7 cellular contexts compared by ENCODE assay signal in the genomic region with DNA sequence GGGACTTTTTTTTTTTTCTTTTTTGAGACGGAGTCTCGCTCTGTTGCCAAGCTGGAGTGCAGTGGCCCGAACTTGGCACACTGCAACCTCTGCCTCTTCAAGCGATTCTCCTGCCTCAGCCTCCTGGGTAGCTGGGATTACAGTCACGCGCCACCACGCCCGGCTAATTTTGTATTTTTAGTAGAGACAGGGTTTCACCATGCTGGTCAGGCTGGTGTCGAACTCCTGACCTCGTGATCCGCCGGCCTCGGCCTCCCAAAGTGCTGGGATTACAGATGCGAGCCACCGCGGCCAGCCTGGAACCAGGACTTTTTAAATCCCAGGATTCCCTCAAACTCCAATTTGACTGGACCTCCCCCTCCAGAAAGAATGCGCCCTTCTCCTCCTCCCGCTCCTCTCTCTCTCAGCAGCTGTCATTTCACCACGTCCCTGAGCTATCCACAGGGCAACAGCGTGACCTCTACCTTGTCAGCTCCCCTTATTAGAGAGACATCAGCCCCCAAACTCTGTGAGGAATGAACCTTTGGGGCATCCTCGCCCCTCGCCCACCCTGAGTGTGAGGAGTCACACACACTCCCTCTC. TPM values are rescaled to one million over a fixed set of nuclear protein-coding genes. Genes with fewer than 3 reads are reported as not detected.
DNase-seq lines count a peak whose midpoint lies in the region; ATAC-seq and TF ChIP-seq lines count a peak whose summit lies in the region.
"Not testable (repeated sequence)": the region's sequence is repeated elsewhere in the genome, so short reads cannot be mapped to it uniquely, and the experiment has no call there.

No MANE protein-coding gene starts in this region.

- peak overlapping the region; percentile 76 for H3K9ac ChIP-seq in ES-I3 (ENCODE audit: low read depth, low read length)
- peak overlapping the region; percentile 98 for H3K9ac ChIP-seq in NT2/D1 (ENCODE audit: insufficient read length, low read depth)
- peak overlapping the region; percentile 96 to 98 for H3K9ac ChIP-seq in mucosa of rectum (ENCODE audit: low read depth in 1 of 2, low read length in 2 of 2)

- H3K36me3 ChIP-seq in ES-I3 (ENCODE audit: insufficient read depth, low read length) (peaks cover 27% of the 10 kb centered on the region), NT2/D1 (ENCODE audit: insufficient read depth, insufficient read length, low read length) (peaks cover 47% of the 10 kb centered on the region), heart right ventricle (peaks cover 0 to 49% (median 27%) of the 10 kb centered on the region in 9 donors), mucosa of rectum (ENCODE audit: control insufficient read depth in 2 of 2, insufficient read depth in 2 of 2, low read length in 2 of 2) (peaks cover 34 to 42% of the 10 kb centered on the region in 2 donors)

- H3K36me3 Mint-ChIP-seq in activated T-cell treated with anti-CD3 and anti-CD28 coated beads, Interleukin-2, amount 50 U/mL, for 24 hours (ENCODE audit: low read depth), result peaks cover 67% of the 10 kb centered on the region

- peak overlapping the region; percentile 91 for H3K4me3 Mint-ChIP-seq in activated T-cell treated with anti-CD3 and anti-CD28 coated beads, Interleukin-2, amount 50 U/mL, for 24 hours

- H3K4me1 ChIP-seq in ES-I3 (ENCODE audit: insufficient read depth, low read length); NT2/D1 (ENCODE audit: insufficient read depth, insufficient read length): not testable (repeated sequence)
- H3K4me1 ChIP-seq in heart right ventricle (peaks cover 8 to 46% (median 37%) of the 10 kb centered on the region in 9 donors), mucosa of rectum (ENCODE audit: control insufficient read depth in 2 of 2, insufficient read depth in 2 of 2, low read length in 2 of 2) (peaks cover 27 to 34% of the 10 kb centered on the region in 2 donors)

- peaks cover 63% of the 10 kb centered on the region for H3K4me1 Mint-ChIP-seq in activated T-cell treated with anti-CD3 and anti-CD28 coated beads, Interleukin-2, amount 50 U/mL, for 24 hours (ENCODE audit: low read depth)

- not testable (repeated sequence) for TF ChIP-seq CTCF in choroid plexus epithelial cell (conservative IDR thresholded peaks at IDR 0.05; ENCODE audit: low read depth, low read length); heart right ventricle (IDR thresholded peaks at IDR 0.05)

- not testable (repeated sequence) for H3K9me3 Mint-ChIP-seq in activated T-cell treated with anti-CD3 and anti-CD28 coated beads, Interleukin-2, amount 50 U/mL, for 24 hours

- intact Hi-C loops in heart right ventricle (cut with DNase I), result loop anchor here in 6 of 10 donors (2.0 to 10.0 kb wide), 6 partner anchors 13 to 505 kb away; a partner anchor contains a TSS

- H3K27ac ChIP-seq in heart right ventricle (peak overlapping the region in 9 of 10 donors; percentile 86 to 94 (median 89)), mucosa of rectum (ENCODE audit: low read depth in 2 of 2, low read length in 2 of 2) (peak overlapping the region; percentile 86 to 93)

- H3K4me3 ChIP-seq in NT2/D1 (ENCODE audit: insufficient read length, low read depth) (peak overlapping the region; percentile 95), choroid plexus epithelial cell (ENCODE audit: low read depth, low read length) (peak overlapping the region; percentile 70), heart right ventricle (peak overlapping the region; percentile 53 to 94 (median 84)), mucosa of rectum (ENCODE audit: low read length in 2 of 2) (peak overlapping the region; percentile 92 to 97), skeletal muscle cell (ENCODE audit: low read depth, low read length) (peak overlapping the region; percentile 97)

- not testable (repeated sequence) for DNase-seq in NT2/D1 (ENCODE audit: low read depth, low spot score); activated T-cell treated with anti-CD3 and anti-CD28 coated beads, Interleukin-2, amount 50 U/mL, for 24 hours; choroid plexus epithelial cell (ENCODE audit: low read depth); heart right ventricle; skeletal muscle cell (ENCODE audit: low read depth)

- 58 to 64% methylated on average over 22 of the region's 22 CpGs for WGBS in heart right ventricle, 2 donors

- peak overlapping the region; percentile 98 for H3K27ac Mint-ChIP-seq in activated T-cell treated with anti-CD3 and anti-CD28 coated beads, Interleukin-2, amount 50 U/mL, for 24 hours

- H3K27me3 ChIP-seq in NT2/D1 (ENCODE audit: insufficient read depth, insufficient read length); heart right ventricle; mucosa of rectum (ENCODE audit: control insufficient read depth in 2 of 2, insufficient read depth in 2 of 2, low read length in 2 of 2): not testable (repeated sequence)

- ATAC-seq in heart right ventricle, result not testable (repeated sequence)

- H3K27me3 Mint-ChIP-seq in activated T-cell treated with anti-CD3 and anti-CD28 coated beads, Interleukin-2, amount 50 U/mL, for 24 hours, result not testable (repeated sequence)

- not testable (repeated sequence) for H3K9me3 ChIP-seq in ES-I3 (ENCODE audit: control insufficient read depth, insufficient read depth, low read length); heart right ventricle; mucosa of rectum (ENCODE audit: control insufficient read depth in 2 of 2, low read length in 2 of 2)
- peaks cover 15% of the 10 kb centered on the region for H3K9me3 ChIP-seq in NT2/D1 (ENCODE audit: insufficient read depth, low read length)

RNA-seq across cellular contexts. Expression of a gene that starts 1.9 kb away (rescaled TPM):
- total RNA-seq in heart right ventricle, result 10 to 100 TPM; 28.8 to 47.5 (median 31.9) TPM
- polyA plus RNA-seq in heart right ventricle, result 10 to 100 TPM; 20.9 to 57.3 TPM

RNA-seq across cellular contexts. Expression of a gene that starts 11.9 kb away (rescaled TPM):
- 1 to 10 TPM; 3.6 to 5.8 (median 4.9) TPM for total RNA-seq in heart right ventricle
- 1 to 10 TPM; 2.1 to 3.4 TPM for polyA plus RNA-seq in heart right ventricle

RNA-seq across cellular contexts. Expression of a gene that starts 13.6 kb away (rescaled TPM):
- total RNA-seq in heart right ventricle, result 1,000 to 10,000 TPM; 1,835 to 2,619 (median 2,004) TPM
- polyA plus RNA-seq in heart right ventricle, result 1,000 to 10,000 TPM in 1 of 2 donors, 100 to 1,000 TPM in 1; 475 to 5,263 TPM

RNA-seq across cellular contexts. Expression of a gene that starts 22.4 kb away (rescaled TPM):
- 10 to 100 TPM; 39.8 to 61.9 (median 49.9) TPM for total RNA-seq in heart right ventricle
- polyA plus RNA-seq in heart right ventricle, result 10 to 100 TPM; 31.9 to 64.0 TPM

RNA-seq across cellular contexts. Expression of a gene that starts 25.6 kb away (rescaled TPM):
- 10 to 100 TPM; 64.3 to 91.9 (median 71.5) TPM for total RNA-seq in heart right ventricle
- 100 to 1,000 TPM in 1 of 2 donors, 10 to 100 TPM in 1; 79.4 to 148 TPM for polyA plus RNA-seq in heart right ventricle
